ENCODE assay signal across 17 cellular contexts in the genomic region with DNA sequence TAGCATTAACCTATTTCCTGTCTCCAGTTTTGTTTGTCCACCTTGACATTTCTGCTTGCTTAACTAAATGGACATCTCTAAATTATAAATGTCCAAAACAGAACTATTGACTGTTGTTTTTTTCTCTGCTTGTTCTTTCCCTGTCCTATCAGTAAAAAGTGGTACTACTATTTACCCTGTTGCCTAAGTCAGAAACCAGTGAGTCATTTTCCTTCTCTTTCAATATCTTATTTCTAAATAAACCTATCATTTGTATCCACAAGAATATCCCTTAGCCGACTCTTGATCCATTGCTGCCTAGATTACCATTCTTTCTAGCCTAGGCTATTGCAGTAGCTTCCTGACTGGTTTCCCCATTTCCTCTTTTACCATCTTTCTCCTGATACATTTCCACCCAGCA. TPM values are rescaled to one million over a fixed set of nuclear protein-coding genes. Genes with fewer than 3 reads are reported as not detected.
DNase-seq lines count a peak whose midpoint lies in the region; ATAC-seq and TF ChIP-seq lines count a peak whose summit lies in the region.
"Had no signal": no experiment of that assay in that cellular context is flagged by ENCODE, and none has a peak within 500 bp of the region (broad histone marks: within the 10 kb centered on the region; RNA-seq: fewer than 3 reads in every experiment).

No MANE protein-coding gene starts in this region.

- peaks cover 68% of the 10 kb centered on the region for H3K36me3 ChIP-seq in neutrophil

- peaks cover 43% of the 10 kb centered on the region for H3K36me3 Mint-ChIP-seq in activated CD4-positive, alpha-beta T cell treated with anti-CD3 and anti-CD28 coated beads, Interleukin-2, amount 10 ng/mL, durations not matched to agents 24 days and 14 days (ENCODE audit: low read depth)
- H3K36me3 Mint-ChIP-seq in central memory CD8-positive, alpha-beta T cell (ENCODE audit: insufficient read depth) = peaks cover 49% of the 10 kb centered on the region

- intact Hi-C loops in activated CD4-positive, alpha-beta T cell treated with anti-CD3 and anti-CD28 coated beads, Interleukin-2, amount 10 ng/mL, durations not matched to agents 24 days and 14 days (cut with micrococcal nuclease) = no loop called here

- no peak overlapping the region for H3K4me3 ChIP-seq in neutrophil (ENCODE audit: low read depth in 1 of 2, low read length in 1 of 2)
- H3K4me3 ChIP-seq: skin epidermis, upper lobe of left lung had no signal

- no peaks in the 10 kb centered on the region for H3K27me3 Mint-ChIP-seq in activated CD4-positive, alpha-beta T cell treated with anti-CD3 and anti-CD28 coated beads, Interleukin-2, amount 10 ng/mL, durations not matched to agents 24 days and 14 days
- H3K27me3 Mint-ChIP-seq in central memory CD8-positive, alpha-beta T cell = no peaks in the 10 kb centered on the region
- H3K27me3 Mint-ChIP-seq: dendritic cell treated with granulocyte-macrophage colony-stimulating factor and Interleukin-4, amounts not matched to agents 40 ng/mL and 50 ng/mL, for 4 days had no signal

- TF ChIP-seq CTCF in neutrophil (IDR thresholded peaks at IDR 0.05) = no peak

- no peak for ATAC-seq in central memory CD8-positive, alpha-beta T cell (replicated peaks; ENCODE audit: extremely low read depth, poor library complexity, severe bottlenecking)
- ATAC-seq in GM18498 (IDR thresholded peaks at IDR 0.05; ENCODE audit: unreplicated experiment) (no peak), HG02981 (IDR thresholded peaks at IDR 0.05; ENCODE audit: unreplicated experiment) (no peak)
- ATAC-seq: HCT116 had no signal

- H3K27ac ChIP-seq in neutrophil = peak overlapping the region; percentile 62
- H3K27ac ChIP-seq: skin epidermis had no signal

- H3K4me3 Mint-ChIP-seq in activated CD4-positive, alpha-beta T cell treated with anti-CD3 and anti-CD28 coated beads, Interleukin-2, amount 10 ng/mL, durations not matched to agents 24 days and 14 days = no peak overlapping the region
- H3K4me3 Mint-ChIP-seq in central memory CD8-positive, alpha-beta T cell = no peak overlapping the region
- H3K4me3 Mint-ChIP-seq: dendritic cell treated with granulocyte-macrophage colony-stimulating factor and Interleukin-4, amounts not matched to agents 40 ng/mL and 50 ng/mL, for 4 days had no signal

- H3K27me3 ChIP-seq in neutrophil = no peaks in the 10 kb centered on the region
- H3K27me3 ChIP-seq: upper lobe of left lung had no signal

- peaks cover 24% of the 10 kb centered on the region for H3K4me1 Mint-ChIP-seq in activated CD4-positive, alpha-beta T cell treated with anti-CD3 and anti-CD28 coated beads, Interleukin-2, amount 10 ng/mL, durations not matched to agents 24 days and 14 days
- H3K4me1 Mint-ChIP-seq in central memory CD8-positive, alpha-beta T cell = peaks cover 55% of the 10 kb centered on the region

- H3K9me3 ChIP-seq in neutrophil = no peaks in the 10 kb centered on the region
- H3K9me3 ChIP-seq: upper lobe of left lung had no signal

- H3K9me3 Mint-ChIP-seq in activated CD4-positive, alpha-beta T cell treated with anti-CD3 and anti-CD28 coated beads, Interleukin-2, amount 10 ng/mL, durations not matched to agents 24 days and 14 days = no peaks in the 10 kb centered on the region
- H3K9me3 Mint-ChIP-seq in central memory CD8-positive, alpha-beta T cell = no peaks in the 10 kb centered on the region
- H3K9me3 Mint-ChIP-seq: dendritic cell treated with granulocyte-macrophage colony-stimulating factor and Interleukin-4, amounts not matched to agents 40 ng/mL and 50 ng/mL, for 4 days had no signal

- DNase-seq in activated CD4-positive, alpha-beta T cell treated with anti-CD3 and anti-CD28 coated beads, Interleukin-2, amount 10 ng/mL, durations not matched to agents 24 days and 14 days = no peak
- no peak for DNase-seq in activated CD4-positive, alpha-beta T cell treated with anti-CD3 and anti-CD28 coated beads, Interleukin-2, amount 50 U/mL, for 4 hours
- DNase-seq in Kasumi-1 (lab: John Stamatoyannopoulos, UW) (peak; percentile 22 to 50), LoVo (ENCODE audit: low spot score) (no peak)
- DNase-seq in central memory CD8-positive, alpha-beta T cell (ENCODE audit: low spot score in 2 of 2) = no peak
- DNase-seq: ACHN; activated CD4-positive, alpha-beta T cell treated with anti-CD3 and anti-CD28 coated beads for 4 hours; NCI-H1092; NCI-H2171; T-helper 9 cell; upper lobe of left lung had no signal

- peak overlapping the region; percentile 15 for H3K27ac Mint-ChIP-seq in activated CD4-positive, alpha-beta T cell treated with anti-CD3 and anti-CD28 coated beads, Interleukin-2, amount 10 ng/mL, durations not matched to agents 24 days and 14 days
- H3K27ac Mint-ChIP-seq in central memory CD8-positive, alpha-beta T cell (ENCODE audit: low read depth) = peak overlapping the region; percentile 52
- H3K27ac Mint-ChIP-seq: dendritic cell treated with granulocyte-macrophage colony-stimulating factor and Interleukin-4, amounts not matched to agents 40 ng/mL and 50 ng/mL, for 4 days had no signal

- peaks cover 28% of the 10 kb centered on the region in 2 experiments for H3K4me1 ChIP-seq in neutrophil (ENCODE audit: control insufficient read depth in 1 of 2, insufficient read depth in 1 of 2, low read depth in 1 of 2, low read length in 1 of 2)

RNA-seq across cellular contexts. Expression of a gene that starts 22.5 kb away (rescaled TPM):
- 51.8 and 54.9 TPM in 2 replicates for total RNA-seq in activated CD4-positive, alpha-beta T cell treated with anti-CD3 and anti-CD28 coated beads, Interleukin-2, amount 10 ng/mL, durations not matched to agents 24 days and 14 days

RNA-seq across cellular contexts. Expression of a gene that starts 22.6 kb away (rescaled TPM):
- 0.26 and 2.7 TPM in 2 replicates for total RNA-seq in activated CD4-positive, alpha-beta T cell treated with anti-CD3 and anti-CD28 coated beads, Interleukin-2, amount 10 ng/mL, durations not matched to agents 24 days and 14 days

Comparison
In these comparisons a context has a peak if more than half of its experiments do, and no peak if none do; other contexts are left out.
1. DNase-seq: peak in Kasumi-1 (2 of 2); none in activated CD4-positive, alpha-beta T cell treated with anti-CD3 and anti-CD28 coated beads, Interleukin-2, amount 10 ng/mL, durations not matched to agents 24 days and 14 days (single experiment), activated CD4-positive, alpha-beta T cell treated with anti-CD3 and anti-CD28 coated beads, Interleukin-2, amount 50 U/mL, for 4 hours (0 of 2), central memory CD8-positive, alpha-beta T cell (0 of 2) and LoVo (single experiment).